Comparison of ENCODE assay signal across 17 cellular contexts in the genomic region with DNA sequence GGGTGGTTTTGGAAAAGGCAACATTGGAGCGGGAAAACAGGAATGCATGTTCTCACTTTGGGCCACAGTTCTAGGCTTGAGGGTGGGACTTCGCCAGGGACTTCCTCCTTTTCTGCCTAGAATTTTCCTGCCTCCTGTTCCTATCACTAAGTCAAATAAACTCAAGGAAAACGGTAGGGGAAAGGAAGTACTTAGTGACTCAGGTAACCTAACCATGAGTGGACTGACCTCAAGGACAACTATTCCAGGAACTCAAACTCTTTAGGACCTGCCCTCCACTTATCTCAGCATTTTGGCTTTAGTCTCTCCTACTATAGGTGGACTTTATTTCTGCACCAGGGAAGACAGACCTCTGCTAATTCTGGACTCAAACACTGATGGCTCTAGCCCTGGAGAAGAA.
"Had no signal": no experiment of that assay in that cellular context is flagged by ENCODE, and none has a peak within 500 bp of the region (broad histone marks: within the 10 kb centered on the region; RNA-seq: fewer than 3 reads in every experiment).

No MANE protein-coding gene starts in this region.

- H3K27me3 ChIP-seq: gastroesophageal sphincter, suprapubic skin had no signal

- H3K36me3 ChIP-seq: gastroesophageal sphincter, left ventricle myocardium inferior, prostate gland, spleen, suprapubic skin had no signal

- H3K27ac ChIP-seq: gastroesophageal sphincter, left ventricle myocardium inferior, prostate gland, SK-N-MC, spleen, suprapubic skin had no signal

- H3K4me1 ChIP-seq: gastroesophageal sphincter, left ventricle myocardium inferior, prostate gland, spleen, suprapubic skin had no signal

- DNase-seq: activated CD4-positive, alpha-beta T cell treated with anti-CD3 and anti-CD28 coated beads, Interleukin-2, amount 50 U/mL, for 1 hour; activated effector memory CD4-positive, alpha-beta T cell treated with Interleukin-2 at 50 U/mL for 16 hours; amniotic stem cell; cerebellar nuclear complex; effector memory CD8-positive, alpha-beta T cell; islet precursor cell; left ventricle myocardium inferior; nephron progenitor cell; occipital lobe; spleen; T-helper 9 cell had no signal

- H3K4me3 ChIP-seq: gastroesophageal sphincter, left ventricle myocardium inferior, prostate gland, SK-N-MC, spleen, suprapubic skin had no signal

- H3K9me3 ChIP-seq: gastroesophageal sphincter, left ventricle myocardium inferior, prostate gland, spleen, suprapubic skin had no signal

- ATAC-seq: activated CD4-positive, CD25-positive, alpha-beta regulatory T cell treated with anti-CD3 and anti-CD28 coated beads, Interleukin-2, amount 50 U/mL, for 24 hours; effector memory CD8-positive, alpha-beta T cell; gastroesophageal sphincter; sciatic nerve had no signal
